14 cellular contexts compared by ENCODE assay signal in the genomic region with DNA sequence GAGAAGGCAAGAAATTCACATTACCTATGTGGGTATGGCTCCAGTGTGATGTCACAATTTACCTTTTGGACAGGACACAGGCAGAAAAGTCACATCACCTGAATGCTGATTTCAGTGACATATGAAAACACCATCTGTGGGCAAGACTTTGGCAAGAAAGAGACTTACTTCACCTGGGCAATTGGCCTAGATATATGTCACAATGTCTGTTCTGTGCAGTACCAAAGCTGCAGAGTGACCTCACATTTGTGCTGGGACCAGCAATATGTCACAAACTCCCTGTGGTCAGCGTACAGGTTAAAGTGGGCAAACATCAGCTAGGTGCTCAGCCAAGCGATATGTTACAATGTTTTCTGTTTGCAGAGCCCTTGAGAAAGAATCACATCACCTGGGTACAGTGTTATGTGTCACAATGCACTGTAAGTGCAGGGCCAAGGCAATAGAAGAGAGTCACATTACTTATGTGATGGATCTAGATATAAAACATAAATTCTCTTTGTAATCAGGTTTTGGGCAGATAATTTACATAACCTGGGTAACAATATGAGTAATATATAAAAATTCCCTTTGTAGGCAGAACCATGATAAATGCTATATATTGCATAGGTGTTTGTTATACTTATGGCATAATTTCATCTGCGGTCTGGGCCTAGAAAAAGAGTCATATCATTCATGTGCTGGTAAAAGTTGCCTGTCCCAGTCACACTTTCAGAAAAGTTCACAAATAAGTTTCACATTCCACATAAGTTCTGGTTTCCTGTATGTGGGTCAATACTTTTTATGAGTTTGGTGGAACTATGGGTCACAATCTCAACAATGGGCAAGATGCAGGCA.
DNase-seq lines count a peak whose midpoint lies in the region; ATAC-seq and TF ChIP-seq lines count a peak whose summit lies in the region.
"Had no signal": no experiment of that assay in that cellular context is flagged by ENCODE, and none has a peak within 500 bp of the region (broad histone marks: within the 10 kb centered on the region; RNA-seq: fewer than 3 reads in every experiment).

No MANE protein-coding gene starts in this region.

- TF ChIP-seq POLR2A in esophagus squamous epithelium (IDR thresholded peaks at IDR 0.05): no peak

- H3K36me3 ChIP-seq in esophagus squamous epithelium: no peaks in the 10 kb centered on the region
- H3K36me3 ChIP-seq: HAP-1 had no signal

- H3K36me3 Mint-ChIP-seq in stimulated activated effector memory CD8-positive, alpha-beta T cell treated with anti-CD3 and anti-CD28 coated beads, Interleukin-12 subunit alpha, Interleukin-12 subunit beta, amount 100 ng/mL, for 72 hours: no peaks in the 10 kb centered on the region
- H3K36me3 Mint-ChIP-seq: CD4-positive, alpha-beta memory T cell had no signal

- no peaks in the 10 kb centered on the region for H3K27me3 Mint-ChIP-seq in stimulated activated naive CD8-positive, alpha-beta T cell treated with anti-CD3 and anti-CD28 coated beads, Interleukin-15, amount 100 ng/mL, for 72 hours
- H3K27me3 Mint-ChIP-seq: CD4-positive, alpha-beta memory T cell had no signal

- DNase-seq in stimulated activated naive CD8-positive, alpha-beta T cell treated with anti-CD3 and anti-CD28 coated beads, Interleukin-15, amount 100 ng/mL, for 72 hours: no peak
- no peak for DNase-seq in stimulated activated naive CD8-positive, alpha-beta T cell treated with anti-CD3 and anti-CD28 coated beads, Interleukin-15, Interleukin-2, amounts not matched to agents 100 U/mL and 50 U/mL, for 24 hours
- DNase-seq in cerebellar cortex (ENCODE audit: low spot score) (peak; percentile 57), esophagus squamous epithelium (lab: John Stamatoyannopoulos, UW) (no peak), ecto neural progenitor cell (ENCODE audit: low spot score) (no peak)
- no peak for DNase-seq in stimulated activated effector memory CD8-positive, alpha-beta T cell treated with anti-CD3 and anti-CD28 coated beads, Interleukin-12 subunit alpha, Interleukin-12 subunit beta, amount 100 ng/mL, for 72 hours (ENCODE audit: low spot score in 2 of 2)
- DNase-seq: Calu3; CD4-positive, alpha-beta memory T cell; COR-L47; DMS53; DMS79 treated with DMSO at 0.1 percent for 48 hours; GOT3; HFFc6 had no signal

- H3K4me3 Mint-ChIP-seq in stimulated activated naive CD8-positive, alpha-beta T cell treated with anti-CD3 and anti-CD28 coated beads, Interleukin-15, amount 100 ng/mL, for 72 hours: no peak overlapping the region
- no peak overlapping the region for H3K4me3 Mint-ChIP-seq in stimulated activated effector memory CD8-positive, alpha-beta T cell treated with anti-CD3 and anti-CD28 coated beads, Interleukin-12 subunit alpha, Interleukin-12 subunit beta, amount 100 ng/mL, for 72 hours
- H3K4me3 Mint-ChIP-seq: CD4-positive, alpha-beta memory T cell; HFFc6 had no signal

- H3K27ac ChIP-seq in esophagus squamous epithelium: no peak overlapping the region

- H3K27ac Mint-ChIP-seq in stimulated activated naive CD8-positive, alpha-beta T cell treated with anti-CD3 and anti-CD28 coated beads, Interleukin-15, amount 100 ng/mL, for 72 hours: no peak overlapping the region
- H3K27ac Mint-ChIP-seq in stimulated activated effector memory CD8-positive, alpha-beta T cell treated with anti-CD3 and anti-CD28 coated beads, Interleukin-12 subunit alpha, Interleukin-12 subunit beta, amount 100 ng/mL, for 72 hours: no peak overlapping the region
- H3K27ac Mint-ChIP-seq: HFFc6 had no signal

- no peaks in the 10 kb centered on the region for H3K4me1 Mint-ChIP-seq in stimulated activated naive CD8-positive, alpha-beta T cell treated with anti-CD3 and anti-CD28 coated beads, Interleukin-15, amount 100 ng/mL, for 72 hours
- H3K4me1 Mint-ChIP-seq in stimulated activated effector memory CD8-positive, alpha-beta T cell treated with anti-CD3 and anti-CD28 coated beads, Interleukin-12 subunit alpha, Interleukin-12 subunit beta, amount 100 ng/mL, for 72 hours: no peaks in the 10 kb centered on the region
- H3K4me1 Mint-ChIP-seq: CD4-positive, alpha-beta memory T cell had no signal

- ATAC-seq in stimulated activated naive CD8-positive, alpha-beta T cell treated with anti-CD3 and anti-CD28 coated beads, Interleukin-15, amount 100 ng/mL, for 72 hours: peak; percentile 49
- no peak for ATAC-seq in stimulated activated naive CD8-positive, alpha-beta T cell treated with anti-CD3 and anti-CD28 coated beads, Interleukin-15, Interleukin-2, amounts not matched to agents 100 U/mL and 50 U/mL, for 24 hours
- ATAC-seq in stimulated activated effector memory CD8-positive, alpha-beta T cell treated with anti-CD3 and anti-CD28 coated beads, Interleukin-12 subunit alpha, Interleukin-12 subunit beta, amount 100 ng/mL, for 72 hours: peak; percentile 11

- H3K9me3 ChIP-seq in esophagus squamous epithelium: no peaks in the 10 kb centered on the region
- H3K9me3 ChIP-seq: HAP-1 had no signal

- H3K9me3 Mint-ChIP-seq in stimulated activated naive CD8-positive, alpha-beta T cell treated with anti-CD3 and anti-CD28 coated beads, Interleukin-15, amount 100 ng/mL, for 72 hours: no peaks in the 10 kb centered on the region
- H3K9me3 Mint-ChIP-seq in stimulated activated effector memory CD8-positive, alpha-beta T cell treated with anti-CD3 and anti-CD28 coated beads, Interleukin-12 subunit alpha, Interleukin-12 subunit beta, amount 100 ng/mL, for 72 hours: no peaks in the 10 kb centered on the region
- H3K9me3 Mint-ChIP-seq: CD4-positive, alpha-beta memory T cell; HFFc6 had no signal

- H3K4me1 ChIP-seq in esophagus squamous epithelium: no peaks in the 10 kb centered on the region
- H3K4me1 ChIP-seq: HAP-1 had no signal

- 88% methylated on average over 2 of the region's 3 CpGs; no CpG with 5 or more reads in 1 of the 2 donors for WGBS in esophagus squamous epithelium, 2 donors

- no peak for TF ChIP-seq CTCF in esophagus squamous epithelium (IDR thresholded peaks at IDR 0.05)

- intact Hi-C loops in esophagus squamous epithelium (cut with DNase I): no loop called here

- H3K27me3 ChIP-seq in esophagus squamous epithelium: no peaks in the 10 kb centered on the region

- no peak overlapping the region for H3K4me3 ChIP-seq in esophagus squamous epithelium
- H3K4me3 ChIP-seq: HAP-1 had no signal
